ENCODE assay signal across 7 cellular contexts in genomic region chr10:129699722-129700340, GRCh38.
"Had no signal": no experiment of that assay in that cellular context is flagged by ENCODE, and none has a peak within 500 bp of the region (broad histone marks: within the 10 kb centered on the region; RNA-seq: fewer than 3 reads in every experiment).

No MANE protein-coding gene starts in this region.

- H3K27me3 Mint-ChIP-seq: IgD-negative memory B cell had no signal

- H3K4me3 Mint-ChIP-seq: IgD-negative memory B cell had no signal

- H3K27ac ChIP-seq: HL-60 had no signal

- H3K9me3 Mint-ChIP-seq: IgD-negative memory B cell had no signal

- DNase-seq: IMR-90, KBM-7, KG1 had no signal

- H3K4me3 ChIP-seq: K562 had no signal

- H3K27ac Mint-ChIP-seq: IgD-negative memory B cell had no signal

- ATAC-seq: HepG2, K562 had no signal
